In genomic region chr9:7209051-7209450, GRCh38 we compare ENCODE assay signal across 20 cellular contexts.
DNase-seq lines count a peak whose midpoint lies in the region; ATAC-seq and TF ChIP-seq lines count a peak whose summit lies in the region.
"Had no signal": no experiment of that assay in that cellular context is flagged by ENCODE, and none has a peak within 500 bp of the region (broad histone marks: within the 10 kb centered on the region; RNA-seq: fewer than 3 reads in every experiment).

No MANE protein-coding gene starts in this region.

- ATAC-seq in activated T-cell treated with anti-CD3 and anti-CD28 coated beads, Interleukin-2, amount 50 U/mL, for 72 hours (replicated peaks in 1 of 2), result no peak
- ATAC-seq in HG03460 (IDR thresholded peaks at IDR 0.05; ENCODE audit: unreplicated experiment), result no peak

- H3K36me3 Mint-ChIP-seq in activated T-cell treated with anti-CD3 and anti-CD28 coated beads, Interleukin-2, amount 50 U/mL, for 72 hours (ENCODE audit: insufficient read depth in 2 of 2), result no peaks in the 10 kb centered on the region

- no peaks in the 10 kb centered on the region for H3K9me3 Mint-ChIP-seq in activated T-cell treated with anti-CD3 and anti-CD28 coated beads, Interleukin-2, amount 50 U/mL, for 72 hours

- no peak overlapping the region for H3K4me3 ChIP-seq in colonic mucosa
- H3K4me3 ChIP-seq: GM23248, HAP-1, MG63, SK-N-MC had no signal

- H3K36me3 ChIP-seq in colonic mucosa, result no peaks in the 10 kb centered on the region
- H3K36me3 ChIP-seq: HAP-1, MG63 had no signal

- H3K27me3 ChIP-seq in colonic mucosa, result no peaks in the 10 kb centered on the region
- H3K27me3 ChIP-seq: MG63 had no signal

- H3K27ac ChIP-seq in colonic mucosa, result no peak overlapping the region
- H3K27ac ChIP-seq: GM23248, SK-N-MC had no signal

- H3K4me1 ChIP-seq in colonic mucosa, result no peaks in the 10 kb centered on the region

- intact Hi-C loops in colonic mucosa (cut with DNase I), result no loop called here

- H3K4me1 Mint-ChIP-seq in activated T-cell treated with anti-CD3 and anti-CD28 coated beads, Interleukin-2, amount 50 U/mL, for 72 hours (ENCODE audit: low read depth), result no peaks in the 10 kb centered on the region
- H3K4me1 Mint-ChIP-seq: B cell had no signal

- H3K27ac Mint-ChIP-seq in activated T-cell treated with anti-CD3 and anti-CD28 coated beads, Interleukin-2, amount 50 U/mL, for 72 hours, result no peak overlapping the region
- H3K27ac Mint-ChIP-seq: B cell had no signal

- H3K9ac ChIP-seq in colonic mucosa (ENCODE audit: low read depth in 2 of 2, low read length in 2 of 2), result no peak overlapping the region
- H3K9ac ChIP-seq: GM23248 had no signal

- H3K4me3 Mint-ChIP-seq in activated T-cell treated with anti-CD3 and anti-CD28 coated beads, Interleukin-2, amount 50 U/mL, for 72 hours, result no peak overlapping the region
- H3K4me3 Mint-ChIP-seq: B cell had no signal

- peak; percentile 60 for DNase-seq in G401 (ENCODE audit: low spot score)
- DNase-seq in cerebellar cortex (ENCODE audit: low spot score), result peak; percentile 42
- DNase-seq in medulla oblongata (ENCODE audit: extremely low spot score), result peak; percentile 44
- DNase-seq in superior temporal gyrus (ENCODE audit: extremely low spot score), result peak; percentile 29
- DNase-seq in activated T-cell treated with anti-CD3 and anti-CD28 coated beads, Interleukin-2, amount 50 U/mL, for 72 hours, result no peak
- no peak for DNase-seq in colonic mucosa
- DNase-seq: DND-41, Kasumi-1, MG63, NCI-H1048, NCI-H1436, NCI-H2029 treated with DMSO at 0.1 percent for 48 hours, NCI-H2171 treated with DMSO at 0.1 percent for 48 hours, NCI-H510A treated with DMSO at 0.1 percent for 48 hours, SHP77 had no signal

- H3K27me3 Mint-ChIP-seq in activated T-cell treated with anti-CD3 and anti-CD28 coated beads, Interleukin-2, amount 50 U/mL, for 72 hours (ENCODE audit: low read depth), result peaks cover 4% of the 10 kb centered on the region

- no peak for TF ChIP-seq CTCF in colonic mucosa (IDR thresholded peaks at IDR 0.05)

- in situ Hi-C loops in G401 (cut with HindIII; ENCODE audit: low sequenced_read_pairs), result no loop called here

- no peaks in the 10 kb centered on the region for H3K9me3 ChIP-seq in colonic mucosa
- H3K9me3 ChIP-seq: HAP-1, MG63 had no signal

Comparison
In these comparisons a context has a peak if more than half of its experiments do, and no peak if none do; other contexts are left out.
1. DNase-seq: peak in G401 (single experiment), cerebellar cortex (single experiment), medulla oblongata (single experiment) and superior temporal gyrus (single experiment); none in activated T-cell treated with anti-CD3 and anti-CD28 coated beads, Interleukin-2, amount 50 U/mL, for 72 hours (0 of 2) and colonic mucosa (single experiment).